Comparison of ENCODE assay signal across 1 cellular context in the genomic region with DNA sequence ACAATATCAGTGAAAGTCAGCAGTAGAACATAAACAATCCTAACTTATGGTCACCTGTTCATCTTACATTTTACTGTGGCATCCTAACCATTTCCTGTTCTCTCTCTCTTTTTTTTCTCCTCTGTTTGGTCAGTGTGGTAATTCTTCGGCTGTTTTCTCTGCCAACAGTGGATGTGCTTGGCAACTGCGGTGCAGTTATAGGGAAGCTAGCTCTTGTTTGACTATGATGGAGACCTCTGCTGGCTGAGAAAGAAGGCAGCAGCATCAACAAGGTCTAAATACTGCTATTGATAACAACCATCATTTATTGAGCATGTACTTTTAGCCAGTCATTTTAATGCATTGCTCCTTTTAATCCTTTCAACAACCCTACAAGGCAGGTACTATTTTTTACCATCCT.
TF ChIP-seq lines count a peak whose summit lies in the region.

No MANE protein-coding gene starts in this region.

TF ChIP-seq in K562, 482 proteins besides CTCF, POLR2A, EP300 and RAD21:
- no peak for TF ChIP-seq TRIM24 (IDR thresholded peaks at IDR 0.05)
- no peak for TF ChIP-seq CBFA2T2 (conservative IDR thresholded peaks at IDR 0.05)
- TF ChIP-seq, protein P1, sequence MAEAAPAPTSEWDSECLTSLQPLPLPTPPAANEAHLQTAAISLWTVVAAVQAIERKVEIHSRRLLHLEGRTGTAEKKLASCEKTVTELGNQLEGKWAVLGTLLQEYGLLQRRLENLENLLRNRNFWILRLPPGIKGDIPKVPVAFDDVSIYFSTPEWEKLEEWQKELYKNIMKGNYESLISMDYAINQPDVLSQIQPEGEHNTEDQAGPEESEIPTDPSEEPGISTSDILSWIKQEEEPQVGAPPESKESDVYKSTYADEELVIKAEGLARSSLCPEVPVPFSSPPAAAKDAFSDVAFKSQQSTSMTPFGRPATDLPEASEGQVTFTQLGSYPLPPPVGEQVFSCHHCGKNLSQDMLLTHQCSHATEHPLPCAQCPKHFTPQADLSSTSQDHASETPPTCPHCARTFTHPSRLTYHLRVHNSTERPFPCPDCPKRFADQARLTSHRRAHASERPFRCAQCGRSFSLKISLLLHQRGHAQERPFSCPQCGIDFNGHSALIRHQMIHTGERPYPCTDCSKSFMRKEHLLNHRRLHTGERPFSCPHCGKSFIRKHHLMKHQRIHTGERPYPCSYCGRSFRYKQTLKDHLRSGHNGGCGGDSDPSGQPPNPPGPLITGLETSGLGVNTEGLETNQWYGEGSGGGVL (CRISPR knock-in tag; IDR thresholded peaks at IDR 0.05) = no peak
- TF ChIP-seq ZZZ3 (IDR thresholded peaks at IDR 0.05) = no peak
- no peak for TF ChIP-seq ELF2 (CRISPR knock-in tag; IDR thresholded peaks at IDR 0.05)
- peak; percentile 57 for TF ChIP-seq EHMT2 (IDR thresholded peaks at IDR 0.05)
